Comparison of ENCODE assay signal across 17 cellular contexts in genomic region chr5:102418531-102418930, GRCh38.
A peak's percentile ranks its signal among the peaks of the same experiment; 100 is the strongest.
DNase-seq lines count a peak whose midpoint lies in the region; ATAC-seq and TF ChIP-seq lines count a peak whose summit lies in the region.
"Had no signal": no experiment of that assay in that cellular context is flagged by ENCODE, and none has a peak within 500 bp of the region (broad histone marks: within the 10 kb centered on the region; RNA-seq: fewer than 3 reads in every experiment).

No MANE protein-coding gene starts in this region.

- H3K9me2 ChIP-seq in SK-N-SH (no peaks in the 10 kb centered on the region), PC-9 (ENCODE audit: insufficient read depth) (no peaks in the 10 kb centered on the region)

- H3K27me3 ChIP-seq in SK-N-SH (ENCODE audit: insufficient read depth), result no peaks in the 10 kb centered on the region
- H3K27me3 ChIP-seq in PC-9 (ENCODE audit: insufficient read depth, low read depth), result no peaks in the 10 kb centered on the region
- H3K27me3 ChIP-seq in psoas muscle (ENCODE audit: insufficient read depth in 3 of 3, low read length in 2 of 3), result no peaks in the 10 kb centered on the region
- H3K27me3 ChIP-seq: BLaER1 had no signal

- H3K4me3 ChIP-seq in SK-N-SH (ENCODE audit: low read depth in 2 of 2, low read length in 1 of 2) (no peak overlapping the region), PC-9 (no peak overlapping the region), psoas muscle (no peak overlapping the region)
- H3K4me3 ChIP-seq: A549, BLaER1 had no signal

- CTCF ChIA-PET in SK-N-SH (lab: Yijun Ruan, JAX), result interaction anchor here (0.6 to 0.7 kb wide), 2 partner anchors 12 to 15 kb away, joined by 3 read pairs; no protein-coding TSS in a partner anchor
- CTCF ChIA-PET in PC-9 (lab: Charles Lee), result no interaction called here

- no peak for ATAC-seq in SK-N-SH treated with all-trans-retinoic acid at 6 μM for 48 hours
- no peak for ATAC-seq in HG03469 (IDR thresholded peaks at IDR 0.05; ENCODE audit: unreplicated experiment)
- ATAC-seq in psoas muscle, result no peak
- ATAC-seq: A549 had no signal

- H4K20me1 ChIP-seq in SK-N-SH (ENCODE audit: insufficient read depth), result no peaks in the 10 kb centered on the region
- H4K20me1 ChIP-seq in PC-9 (ENCODE audit: insufficient read depth), result no peaks in the 10 kb centered on the region
- H4K20me1 ChIP-seq: BLaER1 had no signal

- no TSS peak for BruUV-seq in PC-9 (replicated peaks; lab: Mats Ljungman, UMichigan)

- H3K4me1 ChIP-seq in SK-N-SH (ENCODE audit: control insufficient read depth in 1 of 2, insufficient read depth in 2 of 2, low read depth in 1 of 2, low read length in 1 of 2) (no peaks in the 10 kb centered on the region), PC-9 (replicated peaks; ENCODE audit: insufficient read depth) (no peaks in the 10 kb centered on the region), psoas muscle (no peaks in the 10 kb centered on the region)
- H3K4me1 ChIP-seq: A549, BLaER1 had no signal

- DNase-seq in SK-N-SH (peak; percentile 3), PC-9 (no peak), iPS-NIHi7 (ENCODE audit: extremely low spot score) (peak; percentile 12), psoas muscle (no peak)
- DNase-seq in stimulated activated CD8-positive, alpha-beta memory T cell treated with anti-CD3 and anti-CD28 coated beads, Interleukin-4, amount 100 ng/mL, for 48 hours, result no peak
- DNase-seq: AML-193; CD4-positive, alpha-beta memory T cell; DMS153; DMS79; GDM1; GOT3; HCEC 1CT had no signal

- no peak for TF ChIP-seq EP300 in SK-N-SH (IDR thresholded peaks at IDR 0.05; ENCODE audit: borderline replicate concordance in 1 of 2, low read depth in 1 of 2, low read length in 1 of 2)

- H3K36me3 ChIP-seq in SK-N-SH (replicated peaks in 1 of 2; ENCODE audit: control insufficient read depth in 1 of 2, insufficient read depth in 2 of 2, low read length in 1 of 2), result no peaks in the 10 kb centered on the region
- H3K36me3 ChIP-seq in PC-9 (ENCODE audit: low read depth), result no peaks in the 10 kb centered on the region
- H3K36me3 ChIP-seq in psoas muscle (ENCODE audit: insufficient read depth in 1 of 2, low read depth in 1 of 2), result no peaks in the 10 kb centered on the region
- H3K36me3 ChIP-seq: BLaER1 had no signal

- 40% methylated on average over 1 of the region's 1 CpG for WGBS in SK-N-SH (ENCODE audit: low lambda C conversion rate)
- 60 to 82% (median 71%) methylated on average over 1 of the region's 1 CpG for WGBS in psoas muscle, 3 donors

- TF ChIP-seq CTCF in SK-N-SH (IDR thresholded peaks at IDR 0.05) (no peak), PC-9 (conservative IDR thresholded peaks at IDR 0.05) (no peak), psoas muscle (IDR thresholded peaks at IDR 0.05) (no peak)

- POLR2A ChIA-PET in SK-N-SH (lab: Yijun Ruan, JAX) (no interaction called here), PC-9 (lab: Charles Lee; ENCODE audit: unreplicated experiment) (no interaction called here)

- intact Hi-C loops in PC-9 (cut with micrococcal nuclease; ENCODE audit: unreplicated experiment) (no loop called here), psoas muscle (cut with DNase I) (no loop called here)

- no peak overlapping the region for H3K9ac ChIP-seq in SK-N-SH
- H3K9ac ChIP-seq: BLaER1 had no signal

- no peaks in the 10 kb centered on the region for H3F3A ChIP-seq in SK-N-SH (replicated peaks; ENCODE audit: insufficient read depth)
- H3F3A ChIP-seq in PC-9 (ENCODE audit: insufficient read depth, low read depth), result no peaks in the 10 kb centered on the region

- H3K9me3 ChIP-seq in SK-N-SH, result no peaks in the 10 kb centered on the region
- no peaks in the 10 kb centered on the region for H3K9me3 ChIP-seq in PC-9 (ENCODE audit: insufficient read depth, low read depth)
- H3K9me3 ChIP-seq in psoas muscle, result peaks cover 5% of the 10 kb centered on the region
- H3K9me3 ChIP-seq: A549, BLaER1 had no signal

- TF ChIP-seq RAD21 in SK-N-SH (IDR thresholded peaks at IDR 0.05; ENCODE audit: low read length), result no peak

- H2AFZ ChIP-seq in SK-N-SH (ENCODE audit: low read depth), result no peak overlapping the region
- H2AFZ ChIP-seq in PC-9, result 0 out of 2 replicates have a peak overlapping the region, but pooled peaks have one; percentile 6

- no peak overlapping the region for H3K27ac ChIP-seq in SK-N-SH (ENCODE audit: low read depth in 2 of 2, low read length in 1 of 2)
- no peak overlapping the region for H3K27ac ChIP-seq in PC-9
- H3K27ac ChIP-seq in psoas muscle, result no peak overlapping the region
- H3K27ac ChIP-seq: 22Rv1, A549, BLaER1 had no signal

- no peaks in the 10 kb centered on the region for H3K79me2 ChIP-seq in SK-N-SH (ENCODE audit: insufficient read depth)
- H3K79me2 ChIP-seq in PC-9 (ENCODE audit: low read depth), result no peaks in the 10 kb centered on the region

- H3K4me2 ChIP-seq in SK-N-SH (no peak overlapping the region), PC-9 (no peak overlapping the region)
- H3K4me2 ChIP-seq: A549, BLaER1 had no signal

TF ChIP-seq in SK-N-SH, 30 proteins besides CTCF, POLR2A, EP300 and RAD21 (continues in another document):
- TF ChIP-seq GATA2 (CRISPR knock-in tag; IDR thresholded peaks at IDR 0.05), result no peak
- no peak for TF ChIP-seq USF1 (IDR thresholded peaks at IDR 0.05; ENCODE audit: borderline replicate concordance, low read depth)
- TF ChIP-seq FOXM1 (IDR thresholded peaks at IDR 0.05; ENCODE audit: low read depth), result no peak
- TF ChIP-seq, protein P1, sequence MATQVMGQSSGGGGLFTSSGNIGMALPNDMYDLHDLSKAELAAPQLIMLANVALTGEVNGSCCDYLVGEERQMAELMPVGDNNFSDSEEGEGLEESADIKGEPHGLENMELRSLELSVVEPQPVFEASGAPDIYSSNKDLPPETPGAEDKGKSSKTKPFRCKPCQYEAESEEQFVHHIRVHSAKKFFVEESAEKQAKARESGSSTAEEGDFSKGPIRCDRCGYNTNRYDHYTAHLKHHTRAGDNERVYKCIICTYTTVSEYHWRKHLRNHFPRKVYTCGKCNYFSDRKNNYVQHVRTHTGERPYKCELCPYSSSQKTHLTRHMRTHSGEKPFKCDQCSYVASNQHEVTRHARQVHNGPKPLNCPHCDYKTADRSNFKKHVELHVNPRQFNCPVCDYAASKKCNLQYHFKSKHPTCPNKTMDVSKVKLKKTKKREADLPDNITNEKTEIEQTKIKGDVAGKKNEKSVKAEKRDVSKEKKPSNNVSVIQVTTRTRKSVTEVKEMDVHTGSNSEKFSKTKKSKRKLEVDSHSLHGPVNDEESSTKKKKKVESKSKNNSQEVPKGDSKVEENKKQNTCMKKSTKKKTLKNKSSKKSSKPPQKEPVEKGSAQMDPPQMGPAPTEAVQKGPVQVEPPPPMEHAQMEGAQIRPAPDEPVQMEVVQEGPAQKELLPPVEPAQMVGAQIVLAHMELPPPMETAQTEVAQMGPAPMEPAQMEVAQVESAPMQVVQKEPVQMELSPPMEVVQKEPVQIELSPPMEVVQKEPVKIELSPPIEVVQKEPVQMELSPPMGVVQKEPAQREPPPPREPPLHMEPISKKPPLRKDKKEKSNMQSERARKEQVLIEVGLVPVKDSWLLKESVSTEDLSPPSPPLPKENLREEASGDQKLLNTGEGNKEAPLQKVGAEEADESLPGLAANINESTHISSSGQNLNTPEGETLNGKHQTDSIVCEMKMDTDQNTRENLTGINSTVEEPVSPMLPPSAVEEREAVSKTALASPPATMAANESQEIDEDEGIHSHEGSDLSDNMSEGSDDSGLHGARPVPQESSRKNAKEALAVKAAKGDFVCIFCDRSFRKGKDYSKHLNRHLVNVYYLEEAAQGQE (IDR thresholded peaks at IDR 0.05; ENCODE audit: low read depth, low read length), result no peak
- no peak for TF ChIP-seq NFIC (IDR thresholded peaks at IDR 0.05; ENCODE audit: borderline replicate concordance)

TF ChIP-seq in SK-N-SH treated with all-trans-retinoic acid at 6 μM for 48 hours, 23 proteins besides CTCF, POLR2A, EP300 and RAD21:
- TF ChIP-seq TSHZ2 (CRISPR knock-in tag; IDR thresholded peaks at IDR 0.05), result no peak

Comparison
In these comparisons a context has a peak if more than half of its experiments do, and no peak if none do; other contexts are left out.
1. DNase-seq: peak in SK-N-SH (single experiment) and iPS-NIHi7 (single experiment); none in PC-9 (0 of 2), psoas muscle (0 of 2) and stimulated activated CD8-positive, alpha-beta memory T cell treated with anti-CD3 and anti-CD28 coated beads, Interleukin-4, amount 100 ng/mL, for 48 hours (single experiment).